In genomic region chr7:108211382-108212201, GRCh38 we compare ENCODE assay signal across 8 cellular contexts.
DNase-seq lines count a peak whose midpoint lies in the region; ATAC-seq and TF ChIP-seq lines count a peak whose summit lies in the region.

No MANE protein-coding gene starts in this region.

- BruUV-seq in mammary epithelial cell (replicated peaks; lab: Mats Ljungman, UMichigan), result no TSS peak

- H2AFZ ChIP-seq in mammary epithelial cell (ENCODE audit: low read depth, low read length), result peak overlapping the region; percentile 79

- DNase-seq in NCI-H146 (lab: John Stamatoyannopoulos, UW) (peak; percentile 93), mammary epithelial cell (peak; percentile 94), G401 (ENCODE audit: low spot score) (no peak), SIG-M5 treated with dmso at 0.1 percent for 504 hours (lab: John Stamatoyannopoulos, UW; ENCODE audit: unreplicated experiment) (no peak), cerebellar cortex (ENCODE audit: low spot score) (no peak), cardiac septum (ENCODE audit: low spot score) (no peak)

- TF ChIP-seq CTCF in mammary epithelial cell (conservative IDR thresholded peaks at IDR 0.05 in 1 of 2, IDR thresholded peaks at IDR 0.05 in 1 of 2; ENCODE audit: extremely low read depth in 1 of 2, insufficient read depth in 1 of 2, low read depth in 1 of 2, low read length in 2 of 2), result no peak

- no peaks in the 10 kb centered on the region for H3K27me3 ChIP-seq in mammary epithelial cell (ENCODE audit: insufficient read depth, low read length)

- 52% methylated on average over 6 of the region's 7 CpGs for WGBS in mammary epithelial cell (ENCODE audit: low coverage, missing lambda C conversion rate)

- ATAC-seq in GM18508 (IDR thresholded peaks at IDR 0.05; ENCODE audit: insufficient read depth, unreplicated experiment) (peak; percentile 63), HG02623 (IDR thresholded peaks at IDR 0.05; ENCODE audit: unreplicated experiment) (peak; percentile 70)

- no peaks in the 10 kb centered on the region for H3K9me3 ChIP-seq in mammary epithelial cell (replicated peaks; ENCODE audit: insufficient read depth, low read length)

- H3K4me3 ChIP-seq in mammary epithelial cell (replicated peaks in 1 of 3; ENCODE audit: insufficient read depth in 1 of 3, low read depth in 2 of 3, low read length in 3 of 3), result no peak overlapping the region

- no peaks in the 10 kb centered on the region for H3K79me2 ChIP-seq in mammary epithelial cell (ENCODE audit: insufficient read depth, low read length)

- peak overlapping the region; percentile 39 for H3K4me2 ChIP-seq in mammary epithelial cell (ENCODE audit: insufficient read depth, low read depth, low read length)

- in situ Hi-C loops in mammary epithelial cell (cut with MboI; ENCODE audit: low sequenced_read_pairs in 2 of 2) (no loop called here), G401 (cut with HindIII; ENCODE audit: low sequenced_read_pairs) (no loop called here)

- dilution Hi-C loops in mammary epithelial cell (cut with HindIII; ENCODE audit: low sequenced_read_pairs), result no loop called here

- peaks cover 18% of the 10 kb centered on the region for H3K4me1 ChIP-seq in mammary epithelial cell (ENCODE audit: insufficient read depth, low read length)

- intact Hi-C loops in mammary epithelial cell (cut with micrococcal nuclease) (no loop called here), cardiac septum (cut with DNase I) (no loop called here)

- CTCF ChIA-PET in mammary epithelial cell (lab: Charles Lee; ENCODE audit: low non-redundant PET), result no interaction called here

- no peaks in the 10 kb centered on the region for H3K36me3 ChIP-seq in mammary epithelial cell (ENCODE audit: insufficient read depth, low read length)

- H3K9ac ChIP-seq in mammary epithelial cell (ENCODE audit: insufficient read depth, low read length), result no peak overlapping the region

- H4K20me1 ChIP-seq in mammary epithelial cell (ENCODE audit: insufficient read depth, low read length), result no peaks in the 10 kb centered on the region

- peak overlapping the region; percentile 61 for H3K27ac ChIP-seq in mammary epithelial cell (ENCODE audit: insufficient read depth, low read depth, low read length)

Comparison
In these comparisons a context has a peak if more than half of its experiments do, and no peak if none do; other contexts are left out.
1. DNase-seq: peak in NCI-H146 (single experiment) and mammary epithelial cell (single experiment); none in G401 (single experiment), SIG-M5 treated with dmso at 0.1 percent for 504 hours (single experiment), cerebellar cortex (single experiment) and cardiac septum (single experiment).